ENCODE assay signal across 8 cellular contexts in the genomic region with DNA sequence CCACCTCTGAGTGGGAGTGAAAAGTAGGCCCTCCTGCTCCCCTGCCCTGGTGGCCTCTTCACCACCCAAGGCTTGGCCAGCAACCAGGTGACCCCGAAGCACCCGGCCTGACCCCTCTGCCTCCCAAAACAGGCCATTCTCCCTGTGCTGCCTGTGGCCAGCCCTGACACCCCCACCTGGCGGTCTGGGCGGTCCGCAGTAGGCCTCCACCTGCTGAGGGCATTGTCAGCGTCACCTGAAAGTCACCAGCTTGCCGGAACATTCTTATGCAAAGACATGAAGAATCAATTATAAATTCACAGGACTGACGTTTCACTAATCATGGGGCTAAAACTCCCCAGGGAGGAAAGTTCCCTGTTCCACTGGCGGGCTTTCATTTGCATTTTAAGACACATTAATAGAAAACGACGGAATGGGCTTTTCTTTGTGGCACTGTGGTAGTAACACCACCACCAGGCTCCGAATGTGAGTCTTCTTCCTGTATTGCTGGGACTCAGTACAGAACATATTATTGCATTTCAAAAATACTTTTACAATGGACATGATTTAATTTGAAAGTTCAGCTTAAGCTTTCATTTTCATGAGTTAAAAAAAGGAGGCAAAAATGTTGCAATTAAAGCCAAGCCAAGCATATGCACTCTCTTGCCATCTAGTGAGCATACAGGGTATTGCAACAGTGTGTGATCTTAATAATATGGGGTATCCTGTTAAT. TPM values are rescaled to one million over a fixed set of nuclear protein-coding genes. Genes with fewer than 3 reads are reported as not detected.
DNase-seq lines count a peak whose midpoint lies in the region; ATAC-seq, FAIRE-seq and TF ChIP-seq lines count a peak whose summit lies in the region.

No MANE protein-coding gene starts in this region.

- H3K4me3 Mint-ChIP-seq in WTC11 = no peak overlapping the region

- H3K27ac ChIP-seq in foreskin keratinocyte = no peak overlapping the region
- no peak overlapping the region for H3K27ac ChIP-seq in pancreas

- peak; percentile 67 for ATAC-seq in GM18520 (IDR thresholded peaks at IDR 0.05; ENCODE audit: unreplicated experiment)
- peak; percentile 73 for ATAC-seq in HG02884 (IDR thresholded peaks at IDR 0.05; ENCODE audit: unreplicated experiment)
- ATAC-seq in WTC11 = peak; percentile 43
- ATAC-seq in foreskin keratinocyte = peak; percentile 49
- peak in 3 of 4 donors; percentile 37 to 71 (median 67) for ATAC-seq in pancreas

- DNase-seq in COR-L47 (lab: John Stamatoyannopoulos, UW) = peak; percentile 18
- DNase-seq in NCI-H146 (lab: John Stamatoyannopoulos, UW) = peak; percentile 51
- DNase-seq in WTC11 (ENCODE audit: low spot score) = no peak
- peak in 1 of 2 donors; percentile 20 for DNase-seq in foreskin keratinocyte
- peak in 1 of 6 donors; percentile 49 for DNase-seq in pancreas
- no peak for DNase-seq in 8988T

- peak; percentile 92 for FAIRE-seq in pancreas (lab: Jason Lieb, UNC)

- peaks cover 0 to 18% (median 3%) of the 10 kb centered on the region in 3 donors for H3K36me3 ChIP-seq in pancreas

- H3K27me3 ChIP-seq in foreskin keratinocyte = no peaks in the 10 kb centered on the region
- H3K27me3 ChIP-seq in pancreas = no peaks in the 10 kb centered on the region

- CTCF ChIA-PET in WTC11 (lab: Charles Lee) = interaction anchor here (0.7 to 5.1 kb wide), 8 partner anchors 9 to 190 kb away, joined by 3 to 30 read pairs (median 7); no protein-coding TSS in a partner anchor

- no peak overlapping the region for H3K4me3 ChIP-seq in pancreas

- H3K4me1 Mint-ChIP-seq in WTC11 = peaks cover 26% of the 10 kb centered on the region

- intact Hi-C loops in pancreas (cut with DNase I) = no loop called here

- peak overlapping the region; percentile 82 for H3K27ac Mint-ChIP-seq in WTC11

- H3K9me3 ChIP-seq in pancreas = no peaks in the 10 kb centered on the region

- no peaks in the 10 kb centered on the region; the same call in 1 of the 2 replicates for H3K27me3 Mint-ChIP-seq in WTC11 (ENCODE audit: low read depth)

- 72 to 76% methylated on average over 12 of the region's 12 CpGs for WGBS in pancreas, 2 donors

- TF ChIP-seq CTCF in WTC11 (IDR thresholded peaks at IDR 0.05) = 0 out of 2 replicates have a peak, but pooled peaks have one; percentile 23
- peak; percentile 89 for TF ChIP-seq CTCF in foreskin keratinocyte (conservative IDR thresholded peaks at IDR 0.05)
- peak; percentile 55 to 90 (median 78) for TF ChIP-seq CTCF in pancreas (IDR thresholded peaks at IDR 0.05)

- H3K4me1 ChIP-seq in foreskin keratinocyte = no peaks in the 10 kb centered on the region
- H3K4me1 ChIP-seq in pancreas = no peaks in the 10 kb centered on the region

- POLR2A ChIA-PET in WTC11 (lab: Charles Lee) = no interaction called here

- peaks cover 10% of the 10 kb centered on the region for H3K36me3 Mint-ChIP-seq in WTC11

- no peaks in the 10 kb centered on the region for H3K9me3 Mint-ChIP-seq in WTC11

TF ChIP-seq in WTC11, 78 proteins besides CTCF, POLR2A, EP300 and RAD21:
- TF ChIP-seq, protein P1, sequence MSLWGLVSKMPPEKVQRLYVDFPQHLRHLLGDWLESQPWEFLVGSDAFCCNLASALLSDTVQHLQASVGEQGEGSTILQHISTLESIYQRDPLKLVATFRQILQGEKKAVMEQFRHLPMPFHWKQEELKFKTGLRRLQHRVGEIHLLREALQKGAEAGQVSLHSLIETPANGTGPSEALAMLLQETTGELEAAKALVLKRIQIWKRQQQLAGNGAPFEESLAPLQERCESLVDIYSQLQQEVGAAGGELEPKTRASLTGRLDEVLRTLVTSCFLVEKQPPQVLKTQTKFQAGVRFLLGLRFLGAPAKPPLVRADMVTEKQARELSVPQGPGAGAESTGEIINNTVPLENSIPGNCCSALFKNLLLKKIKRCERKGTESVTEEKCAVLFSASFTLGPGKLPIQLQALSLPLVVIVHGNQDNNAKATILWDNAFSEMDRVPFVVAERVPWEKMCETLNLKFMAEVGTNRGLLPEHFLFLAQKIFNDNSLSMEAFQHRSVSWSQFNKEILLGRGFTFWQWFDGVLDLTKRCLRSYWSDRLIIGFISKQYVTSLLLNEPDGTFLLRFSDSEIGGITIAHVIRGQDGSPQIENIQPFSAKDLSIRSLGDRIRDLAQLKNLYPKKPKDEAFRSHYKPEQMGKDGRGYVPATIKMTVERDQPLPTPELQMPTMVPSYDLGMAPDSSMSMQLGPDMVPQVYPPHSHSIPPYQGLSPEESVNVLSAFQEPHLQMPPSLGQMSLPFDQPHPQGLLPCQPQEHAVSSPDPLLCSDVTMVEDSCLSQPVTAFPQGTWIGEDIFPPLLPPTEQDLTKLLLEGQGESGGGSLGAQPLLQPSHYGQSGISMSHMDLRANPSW (CRISPR knock-in tag; conservative IDR thresholded peaks at IDR 0.05; ENCODE audit: low read depth) = no peak
- TF ChIP-seq ATF1 (CRISPR knock-in tag; IDR thresholded peaks at IDR 0.05) (no peak), ZNF423 (CRISPR knock-in tag; IDR thresholded peaks at IDR 0.05) (peak; percentile 83)

RNA-seq across cellular contexts. Expression of a gene that starts 57.4 kb away (rescaled TPM):
- total RNA-seq in WTC11 (2021) (20.1 to 21.4 TPM (median 20.1 TPM) in 3 replicates), foreskin keratinocyte (37.0 and 39.6 TPM in 2 replicates), pancreas (10 to 100 TPM in 5 of 6 donors, 1 to 10 TPM in 1; 9.9 to 26.0 (median 19.2) TPM)
- polyA plus RNA-seq in foreskin keratinocyte (46.7 and 46.9 TPM in 2 replicates), pancreas (10 to 100 TPM; 17.8 to 29.7 TPM)

Comparison
In these comparisons a context has a peak if more than half of its experiments do, and no peak if none do; other contexts are left out.
1. DNase-seq: peak in COR-L47 (single experiment) and NCI-H146 (single experiment); none in WTC11 (single experiment) and 8988T (single experiment).
2. CTCF ChIP-seq: peak in every context shown above with its lines; median percentile 89 in foreskin keratinocyte; 78 in pancreas; 23 in WTC11.
3. Peak in every context shown above with its lines, with median percentiles within 50 percentile points of each other: ATAC-seq.